ENCODE assay signal across 1 cellular context in genomic region chr16:85381738-85382592, GRCh38.
TF ChIP-seq lines count a peak whose summit lies in the region.

No MANE protein-coding gene starts in this region.

TF ChIP-seq in HepG2, 621 proteins besides CTCF, POLR2A, EP300 and RAD21 (continued from another document):
- 0 out of 2 replicates have a peak, but pooled peaks have one; percentile 62 for TF ChIP-seq FOXO4 (CRISPR knock-in tag; conservative IDR thresholded peaks at IDR 0.05)
- no peak for TF ChIP-seq ZNF281 (CRISPR knock-in tag; IDR thresholded peaks at IDR 0.05; ENCODE audit: borderline replicate concordance)
